In the genomic region with DNA sequence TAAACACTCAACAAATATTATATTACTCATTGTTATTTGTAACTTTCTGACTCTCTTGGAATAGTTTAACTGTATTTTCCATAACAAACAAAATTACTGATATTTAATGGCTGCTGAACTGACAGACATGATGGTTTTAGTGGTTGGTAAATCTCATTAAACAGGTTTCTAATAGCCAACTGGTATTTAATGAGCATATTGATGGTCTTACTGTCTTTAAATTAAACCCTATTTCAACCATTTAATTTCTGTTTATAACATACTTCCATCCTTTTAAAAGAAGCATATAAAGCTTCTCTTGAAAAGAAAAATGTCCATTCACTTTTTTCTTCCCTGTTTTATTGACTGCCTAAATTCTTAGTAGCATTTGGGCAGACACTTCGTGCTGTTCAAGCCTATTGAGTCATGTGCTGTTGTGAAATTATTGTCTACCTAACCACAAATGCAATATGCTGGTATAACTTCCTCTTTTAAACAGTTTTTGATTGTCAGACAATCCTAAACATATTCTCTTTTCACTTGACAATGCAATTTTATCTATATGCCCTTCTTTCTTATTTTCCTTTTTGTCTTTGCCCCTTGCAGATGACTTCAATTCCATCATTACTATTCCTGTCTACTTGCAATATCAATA, we compare ENCODE assay signal across 8 cellular contexts.
A peak's percentile ranks its signal among the peaks of the same experiment; 100 is the strongest.
DNase-seq lines count a peak whose midpoint lies in the region; ATAC-seq and TF ChIP-seq lines count a peak whose summit lies in the region.

No MANE protein-coding gene starts in this region.

- no peaks in the 10 kb centered on the region for H3K9me3 Mint-ChIP-seq in activated CD4-positive, alpha-beta T cell treated with anti-CD3 and anti-CD28 coated beads for 36 hours (ENCODE audit: low read depth)

- POLR2A ChIA-PET in activated CD4-positive, alpha-beta T cell treated with anti-CD3 and anti-CD28 coated beads for 36 hours (lab: Charles Lee), result no interaction called here

- no peaks in the 10 kb centered on the region for H3K4me1 Mint-ChIP-seq in activated CD4-positive, alpha-beta T cell treated with anti-CD3 and anti-CD28 coated beads for 36 hours

- H3K27ac Mint-ChIP-seq in activated CD4-positive, alpha-beta T cell treated with anti-CD3 and anti-CD28 coated beads for 36 hours, result no peak overlapping the region

- DNase-seq in GM04503 (ENCODE audit: low read depth), result peak; percentile 44
- peak; percentile 42 for DNase-seq in HT1080 (ENCODE audit: low read depth)
- DNase-seq in fibroblast of mammary gland (ENCODE audit: low read depth), result peak; percentile 75
- no peak for DNase-seq in activated CD4-positive, alpha-beta T cell treated with anti-CD3 and anti-CD28 coated beads for 36 hours
- no peak for DNase-seq in stimulated activated CD4-positive, alpha-beta T cell treated with anti-CD3 and anti-CD28 coated beads, Interleukin-12 subunit alpha, Interleukin-12 subunit beta, amount 100 ng/mL, for 4 hours
- DNase-seq in NCI-H1930 (lab: John Stamatoyannopoulos, UW), result no peak
- DNase-seq in posterior vena cava (ENCODE audit: low spot score), result no peak

- H3K4me3 Mint-ChIP-seq in activated CD4-positive, alpha-beta T cell treated with anti-CD3 and anti-CD28 coated beads for 36 hours, result no peak overlapping the region

- no peak overlapping the region for H3K4me3 ChIP-seq in fibroblast of mammary gland (ENCODE audit: control insufficient read depth, low read depth, low read length)

- H3K27me3 Mint-ChIP-seq in activated CD4-positive, alpha-beta T cell treated with anti-CD3 and anti-CD28 coated beads for 36 hours, result no peaks in the 10 kb centered on the region

- peak; percentile 79 for ATAC-seq in GM21723 (IDR thresholded peaks at IDR 0.05; ENCODE audit: unreplicated experiment)
- no peak for ATAC-seq in activated CD4-positive, alpha-beta T cell treated with anti-CD3 and anti-CD28 coated beads for 36 hours

- H3K36me3 Mint-ChIP-seq in activated CD4-positive, alpha-beta T cell treated with anti-CD3 and anti-CD28 coated beads for 36 hours (ENCODE audit: low read depth), result no peaks in the 10 kb centered on the region

- CTCF ChIA-PET in activated CD4-positive, alpha-beta T cell treated with anti-CD3 and anti-CD28 coated beads for 36 hours (lab: Charles Lee), result no interaction called here

- intact Hi-C loops in activated CD4-positive, alpha-beta T cell treated with anti-CD3 and anti-CD28 coated beads for 36 hours (cut with DNase I, micrococcal nuclease), result loop anchor here in 1 of 2 experiments (5.0 kb wide), 1 partner anchor 554 kb away; no protein-coding TSS in a partner anchor
- intact Hi-C loops in posterior vena cava (cut with DNase I), result no loop called here

- no peak for TF ChIP-seq CTCF in fibroblast of mammary gland (conservative IDR thresholded peaks at IDR 0.05; ENCODE audit: control insufficient read depth, insufficient read depth, low read depth, low read length)

Comparison
In these comparisons a context has a peak if more than half of its experiments do, and no peak if none do; other contexts are left out.
1. DNase-seq: peak in GM04503 (single experiment), HT1080 (single experiment) and fibroblast of mammary gland (single experiment); none in activated CD4-positive, alpha-beta T cell treated with anti-CD3 and anti-CD28 coated beads for 36 hours (single experiment), stimulated activated CD4-positive, alpha-beta T cell treated with anti-CD3 and anti-CD28 coated beads, Interleukin-12 subunit alpha, Interleukin-12 subunit beta, amount 100 ng/mL, for 4 hours (single experiment), NCI-H1930 (0 of 2) and posterior vena cava (single experiment).